ENCODE assay signal across 18 cellular contexts in genomic region chr1:64031191-64031590, GRCh38.
"Had no signal": no experiment of that assay in that cellular context is flagged by ENCODE, and none has a peak within 500 bp of the region (broad histone marks: within the 10 kb centered on the region; RNA-seq: fewer than 3 reads in every experiment).

No MANE protein-coding gene starts in this region.

- H3K27ac Mint-ChIP-seq: activated naive CD8-positive, alpha-beta T cell treated with anti-CD3 and anti-CD28 coated beads, Interleukin-2, amount 10 ng/mL, durations not matched to agents 7 days and 5 days; activated T-helper 1 cell treated with anti-CD3 and anti-CD28 coated beads, Interleukin-12 subunit alpha, Interleukin-12 subunit beta, Interleukin-2, Interleukin-4 antibody, amounts not matched to agents 30 ng/mL and 10 ng/mL and 1 ng/mL, durations not matched to agents 14 hours and 24 hours and 36 hours; stimulated activated naive CD8-positive, alpha-beta T cell treated with anti-CD3 and anti-CD28 coated beads, Interleukin-15, amount 100 ng/mL, for 72 hours; T-cell had no signal

- H3K4me1 Mint-ChIP-seq: activated naive CD8-positive, alpha-beta T cell treated with anti-CD3 and anti-CD28 coated beads, Interleukin-2, amount 10 ng/mL, durations not matched to agents 7 days and 5 days; stimulated activated naive CD8-positive, alpha-beta T cell treated with anti-CD3 and anti-CD28 coated beads, Interleukin-15, amount 100 ng/mL, for 72 hours; T-cell had no signal

- DNase-seq: activated CD4-positive, alpha-beta T cell treated with anti-CD3 and anti-CD28 coated beads, Interleukin-2, amount 50 U/mL, for 1 hour; activated naive CD4-positive, alpha-beta T cell; activated naive CD8-positive, alpha-beta T cell treated with anti-CD3 and anti-CD28 coated beads, Interleukin-2, amount 10 ng/mL, durations not matched to agents 7 days and 5 days; aorta; foreskin fibroblast; glutamatergic neuron; midbrain; right lobe of liver; stimulated activated CD4-positive, alpha-beta T cell treated with anti-CD3 and anti-CD28 coated beads, Interleukin-1b, Interleukin-23, amount 100 ng/mL, for 48 hours; stimulated activated naive CD8-positive, alpha-beta T cell treated with anti-CD3 and anti-CD28 coated beads, Interleukin-15, amount 100 ng/mL, for 72 hours; T-cell; T1000; upper lobe of right lung had no signal

- H3K27me3 Mint-ChIP-seq: stimulated activated naive CD8-positive, alpha-beta T cell treated with anti-CD3 and anti-CD28 coated beads, Interleukin-15, amount 100 ng/mL, for 72 hours had no signal

- H3K36me3 Mint-ChIP-seq: activated naive CD8-positive, alpha-beta T cell treated with anti-CD3 and anti-CD28 coated beads, Interleukin-2, amount 10 ng/mL, durations not matched to agents 7 days and 5 days; T-cell had no signal

- H3K4me3 ChIP-seq: cardiac muscle cell, ovary, right lobe of liver, upper lobe of right lung had no signal

- H3K9me3 Mint-ChIP-seq: activated naive CD8-positive, alpha-beta T cell treated with anti-CD3 and anti-CD28 coated beads, Interleukin-2, amount 10 ng/mL, durations not matched to agents 7 days and 5 days; activated T-helper 1 cell treated with anti-CD3 and anti-CD28 coated beads, Interleukin-12 subunit alpha, Interleukin-12 subunit beta, Interleukin-2, Interleukin-4 antibody, amounts not matched to agents 30 ng/mL and 10 ng/mL and 1 ng/mL, durations not matched to agents 14 hours and 24 hours and 36 hours; stimulated activated naive CD8-positive, alpha-beta T cell treated with anti-CD3 and anti-CD28 coated beads, Interleukin-15, amount 100 ng/mL, for 72 hours had no signal

- H3K4me3 Mint-ChIP-seq: activated naive CD8-positive, alpha-beta T cell treated with anti-CD3 and anti-CD28 coated beads, Interleukin-2, amount 10 ng/mL, durations not matched to agents 7 days and 5 days; activated T-helper 1 cell treated with anti-CD3 and anti-CD28 coated beads, Interleukin-12 subunit alpha, Interleukin-12 subunit beta, Interleukin-2, Interleukin-4 antibody, amounts not matched to agents 30 ng/mL and 10 ng/mL and 1 ng/mL, durations not matched to agents 14 hours and 24 hours and 36 hours; stimulated activated naive CD8-positive, alpha-beta T cell treated with anti-CD3 and anti-CD28 coated beads, Interleukin-15, amount 100 ng/mL, for 72 hours; T-cell had no signal

- ATAC-seq: activated CD4-positive, CD25-positive, alpha-beta regulatory T cell treated with anti-CD3 and anti-CD28 coated beads, Interleukin-2, amount 50 U/mL, for 24 hours; esophagus mucosa; right lobe of liver; stimulated activated naive CD8-positive, alpha-beta T cell treated with anti-CD3 and anti-CD28 coated beads, Interleukin-15, amount 100 ng/mL, for 72 hours; T-cell; upper lobe of right lung had no signal
